Comparison of ENCODE assay signal across 7 cellular contexts in genomic region chr3:71103430-71103881, GRCh38.
A peak's percentile ranks its signal among the peaks of the same experiment; 100 is the strongest.
DNase-seq lines count a peak whose midpoint lies in the region; ATAC-seq, FAIRE-seq and TF ChIP-seq lines count a peak whose summit lies in the region.

No MANE protein-coding gene starts in this region.

- H3K9ac ChIP-seq in subcutaneous abdominal adipose tissue (ENCODE audit: low read length in 5 of 5): no peak overlapping the region

- no peak for FAIRE-seq in GM12891 (lab: Jason Lieb, UNC)

- peaks cover 75% of the 10 kb centered on the region for H3K4me1 ChIP-seq in left ventricle myocardium inferior
- peaks cover 4 to 50% (median 45%) of the 10 kb centered on the region in 5 donors for H3K4me1 ChIP-seq in subcutaneous abdominal adipose tissue (ENCODE audit: control insufficient read depth in 5 of 5, insufficient read depth in 5 of 5, low read length in 5 of 5)

- no peak for TF ChIP-seq CTCF in left ventricle myocardium inferior (IDR thresholded peaks at IDR 0.05; ENCODE audit: borderline replicate concordance)

- H3K4me3 ChIP-seq in left ventricle myocardium inferior (no peak overlapping the region), subcutaneous abdominal adipose tissue (ENCODE audit: low read depth in 1 of 5, low read length in 5 of 5) (peak overlapping the region in 2 of 5 donors; percentile 7 to 31)

- intact Hi-C loops in left ventricle myocardium inferior (cut with micrococcal nuclease): no loop called here

- H3K27ac ChIP-seq in left ventricle myocardium inferior (replicated peaks) (peak overlapping the region; percentile 0), subcutaneous abdominal adipose tissue (ENCODE audit: low read depth, low read length) (peak overlapping the region; percentile 52)

- H3K36me3 ChIP-seq in left ventricle myocardium inferior (no peaks in the 10 kb centered on the region), subcutaneous abdominal adipose tissue (ENCODE audit: control insufficient read depth in 5 of 5, insufficient read depth in 5 of 5, low read length in 5 of 5) (no peaks in the 10 kb centered on the region)

- ATAC-seq in GM21786 (IDR thresholded peaks at IDR 0.05; ENCODE audit: unreplicated experiment): no peak

- H3K27me3 ChIP-seq in left ventricle myocardium inferior (ENCODE audit: low read depth): no peaks in the 10 kb centered on the region
- H3K27me3 ChIP-seq in subcutaneous abdominal adipose tissue (ENCODE audit: control insufficient read depth in 5 of 5, insufficient read depth in 4 of 5, low read length in 5 of 5): no peaks in the 10 kb centered on the region

- peak; percentile 83 for DNase-seq in HT1080 (ENCODE audit: low read depth)
- DNase-seq in UCSD-AML1 (lab: John Stamatoyannopoulos, UW; ENCODE audit: unreplicated experiment): peak; percentile 10
- DNase-seq in left ventricle myocardium inferior: peak; percentile 70
- no peak for DNase-seq in GM12891 (ENCODE audit: insufficient read length, low spot score)
- DNase-seq in superior temporal gyrus (ENCODE audit: extremely low spot score): no peak

- no peak for TF ChIP-seq POLR2A in GM12891 (IDR thresholded peaks at IDR 0.05; ENCODE audit: low read depth, low read length)

- H3K9me3 ChIP-seq in left ventricle myocardium inferior (replicated peaks) (no peaks in the 10 kb centered on the region), subcutaneous abdominal adipose tissue (ENCODE audit: control insufficient read depth in 5 of 5, low read length in 5 of 5) (no peaks in the 10 kb centered on the region)

TF ChIP-seq in GM12891, 5 proteins besides CTCF, POLR2A, EP300 and RAD21:
- TF ChIP-seq POLR2AphosphoS5 (IDR thresholded peaks at IDR 0.05; ENCODE audit: low read depth, low read length) (no peak), SPI1 (IDR thresholded peaks at IDR 0.05; ENCODE audit: low read depth, low read length) (no peak), POU2F2 (IDR thresholded peaks at IDR 0.05; ENCODE audit: low read depth, low read length) (no peak)

Comparison
In these comparisons a context has a peak if more than half of its experiments do, and no peak if none do; other contexts are left out.
1. DNase-seq: peak in HT1080 (single experiment), UCSD-AML1 (single experiment) and left ventricle myocardium inferior (single experiment); none in GM12891 (single experiment) and superior temporal gyrus (single experiment).